19 cellular contexts compared by ENCODE assay signal in the genomic region with DNA sequence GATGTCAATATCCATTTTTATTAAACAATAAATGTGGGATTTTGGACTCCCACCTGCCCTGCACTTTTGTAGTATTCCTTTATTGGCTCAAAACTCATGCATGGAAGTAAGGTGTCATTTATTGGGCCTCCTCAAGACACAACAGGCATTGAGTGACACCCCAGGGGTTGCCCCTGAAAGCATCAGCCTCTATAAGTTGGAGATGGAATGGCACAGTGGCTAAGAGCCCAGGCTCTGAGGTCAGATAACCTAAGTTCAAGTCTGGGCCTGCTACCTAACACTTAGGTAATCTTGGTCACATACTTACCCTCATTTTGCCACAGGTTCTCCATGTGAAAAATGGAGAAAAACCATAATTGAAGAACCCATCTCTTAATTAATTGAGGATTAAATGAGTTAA.
"Had no signal": no experiment of that assay in that cellular context is flagged by ENCODE, and none has a peak within 500 bp of the region (broad histone marks: within the 10 kb centered on the region; RNA-seq: fewer than 3 reads in every experiment).

No MANE protein-coding gene starts in this region.

- DNase-seq: activated CD4-positive, alpha-beta T cell treated with anti-CD3 and anti-CD28 coated beads, Interleukin-2, amount 50 U/mL, for 1 hour; activated CD8-positive, alpha-beta T cell treated with anti-CD3 and anti-CD28 coated beads for 36 hours; activated T-cell treated with anti-CD3 and anti-CD28 coated beads, Interleukin-2, amount 50 U/mL, for 4 hours; cerebellar nuclear complex; effector memory CD4-positive, alpha-beta T cell; naive thymus-derived CD8-positive, alpha-beta T cell; occipital lobe; stimulated activated CD4-positive, alpha-beta T cell treated with anti-CD3 and anti-CD28 coated beads, Interleukin-15, amount 100 ng/mL, for 24 hours; stimulated activated CD4-positive, alpha-beta T cell treated with anti-CD3 and anti-CD28 coated beads, Interleukin-2, amount 100 ng/mL, for 24 hours; stimulated activated naive CD4-positive, alpha-beta T cell; tibial artery; upper lobe of right lung had no signal

- H3K4me1 ChIP-seq: colonic mucosa, parathyroid adenoma, right atrium auricular region, suprapubic skin, tibial artery had no signal

- H3K9me3 ChIP-seq: colonic mucosa, right atrium auricular region, suprapubic skin, tibial artery, upper lobe of right lung had no signal

- H3K79me2 ChIP-seq: parathyroid adenoma had no signal

- H3K36me3 ChIP-seq: cardiac muscle cell, colonic mucosa, right atrium auricular region, suprapubic skin had no signal

- FAIRE-seq: TTC549 had no signal

- H3K27me3 ChIP-seq: cardiac muscle cell, colonic mucosa, right atrium auricular region, suprapubic skin, tibial artery, upper lobe of right lung had no signal

- ATAC-seq: activated CD8-positive, alpha-beta T cell treated with anti-CD3 and anti-CD28 coated beads for 36 hours; activated T-cell treated with anti-CD3 and anti-CD28 coated beads, Interleukin-2, amount 50 U/mL, for 4 hours; activated T-helper 17 cell treated with anti-CD3 and anti-CD28 coated beads, Interleukin-2, amount 50 U/mL, for 72 hours; naive thymus-derived CD8-positive, alpha-beta T cell; upper lobe of right lung had no signal

- H3K27ac ChIP-seq: cardiac muscle cell, colonic mucosa, parathyroid adenoma, right atrium auricular region, suprapubic skin, tibial artery, upper lobe of right lung had no signal

- H3K4me3 ChIP-seq: cardiac muscle cell, colonic mucosa, right atrium auricular region, suprapubic skin, tibial artery, upper lobe of right lung had no signal

- H2AFZ ChIP-seq: parathyroid adenoma had no signal

- H3K9ac ChIP-seq: parathyroid adenoma had no signal
